ENCODE assay signal across 17 cellular contexts in the genomic region with DNA sequence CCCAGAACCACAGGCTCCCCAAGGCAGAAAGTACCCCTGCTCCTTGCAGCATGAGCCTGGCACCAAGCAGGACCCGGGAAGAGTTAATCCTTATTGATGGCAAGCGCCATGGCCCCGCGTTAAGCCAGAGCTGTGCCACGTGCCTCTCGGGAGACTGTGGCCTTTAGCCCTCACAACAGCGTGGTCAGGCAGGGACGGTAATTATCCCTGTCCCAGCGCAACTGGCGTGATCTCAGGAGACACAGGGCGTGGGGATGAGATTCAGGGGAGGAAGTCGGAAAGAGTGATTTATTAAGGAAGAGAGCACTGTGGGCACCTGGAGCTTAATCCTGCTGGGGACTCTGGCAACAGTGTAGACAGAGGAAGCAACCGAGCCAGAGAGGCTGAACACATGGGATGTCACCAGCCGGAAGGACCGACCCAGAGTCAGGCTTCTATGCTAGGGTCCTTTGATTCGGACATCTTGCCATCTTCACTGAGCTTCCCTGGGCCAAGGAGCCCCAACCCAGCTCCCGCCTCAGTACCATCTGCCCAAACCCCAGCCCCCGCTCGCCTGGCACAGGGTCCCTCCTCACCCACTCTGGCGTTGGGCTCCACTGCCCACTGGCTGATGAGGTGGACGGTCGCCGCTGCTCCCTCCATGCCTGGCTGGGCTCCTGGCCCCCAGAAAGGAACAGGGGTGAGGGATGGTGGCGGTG. TPM values are rescaled to one million over a fixed set of nuclear protein-coding genes. Genes with fewer than 3 reads are reported as not detected.
A peak's percentile ranks its signal among the peaks of the same experiment; 100 is the strongest.
DNase-seq lines count a peak whose midpoint lies in the region; ATAC-seq, FAIRE-seq and TF ChIP-seq lines count a peak whose summit lies in the region.
"Had no signal": no experiment of that assay in that cellular context is flagged by ENCODE, and none has a peak within 500 bp of the region (broad histone marks: within the 10 kb centered on the region; RNA-seq: fewer than 3 reads in every experiment).

No MANE protein-coding gene starts in this region.

- no peak for TF ChIP-seq POLR2A in K562 (conservative IDR thresholded peaks at IDR 0.05)

- H3K36me3 Mint-ChIP-seq in GM23338 (ENCODE audit: low read depth) = no peaks in the 10 kb centered on the region

- no peaks in the 10 kb centered on the region for H3K9me3 Mint-ChIP-seq in GM23338
- H3K9me3 Mint-ChIP-seq: CD4-positive, alpha-beta T cell had no signal

- intact Hi-C loops in K562 (cut with micrococcal nuclease) = no loop called here

- H3K27ac ChIP-seq in GM23338 (ENCODE audit: low read depth) = no peak overlapping the region
- H3K27ac ChIP-seq in K562 (ENCODE audit: extremely low read depth, low read depth, low read length) = no peak overlapping the region
- peak overlapping the region; percentile 52 to 74 for H3K27ac ChIP-seq in mucosa of rectum (ENCODE audit: low read depth in 2 of 2, low read length in 2 of 2)
- H3K27ac ChIP-seq: SK-N-MC had no signal

- peaks cover 11% of the 10 kb centered on the region for H3K27me3 Mint-ChIP-seq in GM23338 (ENCODE audit: insufficient read depth, low read depth, poor library complexity)

- WGBS in K562 (ENCODE audit: insufficient coverage, low coverage, missing lambda C conversion rate) = 41% methylated on average over 21 of the region's 24 CpGs

- peak; percentile 12 for ATAC-seq in GM23338
- no peak for ATAC-seq in K562
- ATAC-seq in HG03460 (IDR thresholded peaks at IDR 0.05; ENCODE audit: unreplicated experiment) = no peak
- ATAC-seq: A549, HCT116 had no signal

- DNase-seq in GM23338 (ENCODE audit: low spot score) (no peak), K562 (ENCODE audit: extremely low read depth in 1 of 4, low spot score in 3 of 4) (no peak), occipital lobe (lab: John Stamatoyannopoulos, UW) (no peak)
- DNase-seq: Caco-2; CD4-positive, alpha-beta T cell; GDM1; NCI-H1092 treated with DMSO at 0.1 percent for 48 hours; NCI-H2081; SHP77 had no signal

- no peak for FAIRE-seq in K562 (lab: Jason Lieb, UNC)
- FAIRE-seq: A549, RCC 7860 had no signal

- CTCF ChIA-PET in K562 (lab: Yijun Ruan, JAX; ENCODE audit: low intra/inter-chr PET ratio) = interaction anchor here (1.0 kb wide), 1 partner anchor 30 kb away, joined by 3 read pairs; no protein-coding TSS in a partner anchor

- H3K9me1 ChIP-seq in K562 (ENCODE audit: control insufficient read depth, insufficient read depth, low read length) = no peaks in the 10 kb centered on the region

- TF ChIP-seq EP300 in K562 (IDR thresholded peaks at IDR 0.05; ENCODE audit: low read length) = no peak

- H3K4me3 ChIP-seq in GM23338 (no peak overlapping the region), K562 (no peak overlapping the region), mucosa of rectum (ENCODE audit: low read length in 2 of 2) (no peak overlapping the region)
- H3K4me3 ChIP-seq: A549, SK-N-MC had no signal

- POLR2A ChIA-PET in K562 (lab: Yijun Ruan, JAX) = interaction anchor here (0.6 to 0.9 kb wide), 3 partner anchors 27 to 206 kb away, joined by 3 to 4 read pairs (median 3); no protein-coding TSS in a partner anchor

- H3K4me1 ChIP-seq in GM23338 (ENCODE audit: insufficient read depth) (peaks cover 5% of the 10 kb centered on the region; the same call in 1 of the 2 replicates), K562 (replicated peaks in 1 of 2; ENCODE audit: control insufficient read depth in 2 of 2, insufficient read depth in 2 of 2, low read length in 2 of 2) (peaks cover 0 to 37% of the 10 kb centered on the region in 2 experiments; a peak in 3 of 5 replicates), mucosa of rectum (ENCODE audit: control insufficient read depth in 2 of 2, insufficient read depth in 2 of 2, low read length in 2 of 2) (peaks cover 6 to 23% of the 10 kb centered on the region in 2 donors)

- no peak overlapping the region for H3K4me3 Mint-ChIP-seq in GM23338
- H3K4me3 Mint-ChIP-seq: CD4-positive, alpha-beta T cell had no signal

- no peaks in the 10 kb centered on the region for H3K27me3 ChIP-seq in GM23338 (ENCODE audit: insufficient read depth)
- peaks cover 9 to 35% of the 10 kb centered on the region in 2 experiments; a peak in 3 of 5 replicates for H3K27me3 ChIP-seq in K562 (ENCODE audit: control insufficient read depth in 2 of 2, insufficient read depth in 2 of 2, low read length in 2 of 2)
- H3K27me3 ChIP-seq in mucosa of rectum (ENCODE audit: control insufficient read depth in 2 of 2, insufficient read depth in 2 of 2, low read length in 2 of 2) = no peaks in the 10 kb centered on the region

- TF ChIP-seq CTCF in GM23338 (conservative IDR thresholded peaks at IDR 0.05; ENCODE audit: low read depth in 2 of 2) = no peak
- no peak for TF ChIP-seq CTCF in K562 (IDR thresholded peaks at IDR 0.05 in 2 of 3, conservative IDR thresholded peaks at IDR 0.05 in 1 of 3; ENCODE audit: insufficient read depth in 2 of 3, low read depth in 1 of 3, low read length in 3 of 3)

- in situ Hi-C loops in K562 (cut with MboI) = no loop called here

- no peaks in the 10 kb centered on the region for H3F3A ChIP-seq in GM23338 (replicated peaks; ENCODE audit: low read depth)

- H3K9ac ChIP-seq in K562 (ENCODE audit: insufficient read depth in 1 of 2, low read depth in 2 of 2, low read length in 2 of 2) (peak overlapping the region in 1 of 2 experiments; percentile 58; a peak in 2 of 4 replicates), mucosa of rectum (ENCODE audit: low read depth in 1 of 2, low read length in 2 of 2) (no peak overlapping the region)

- peaks cover 9% of the 10 kb centered on the region; the same call in 2 of the 3 replicates for H3K4me1 Mint-ChIP-seq in GM23338

- no peaks in the 10 kb centered on the region for H3K79me2 ChIP-seq in GM23338 (replicated peaks; ENCODE audit: insufficient read depth)
- H3K79me2 ChIP-seq in K562 (ENCODE audit: control insufficient read depth, insufficient read depth, low read length) = no peaks in the 10 kb centered on the region

- no peaks in the 10 kb centered on the region for H3K9me2 ChIP-seq in GM23338 (ENCODE audit: insufficient read depth)

- no peaks in the 10 kb centered on the region for H3K36me3 ChIP-seq in GM23338 (ENCODE audit: insufficient read depth)
- H3K36me3 ChIP-seq in K562 (ENCODE audit: control insufficient read depth, insufficient read depth, low read length) = no peaks in the 10 kb centered on the region
- H3K36me3 ChIP-seq in mucosa of rectum (ENCODE audit: control insufficient read depth in 2 of 2, insufficient read depth in 2 of 2, low read length in 2 of 2) = peaks cover 0 to 2% of the 10 kb centered on the region in 2 donors

- no TSS peak for BruUV-seq in K562 (replicated peaks; lab: Mats Ljungman, UMichigan)

- TF ChIP-seq RAD21 in K562 (CRISPR knock-in tag; conservative IDR thresholded peaks at IDR 0.05 in 1 of 2, IDR thresholded peaks at IDR 0.05 in 1 of 2) = no peak

- H3K9me3 ChIP-seq in K562 (replicated peaks; ENCODE audit: control insufficient read depth, insufficient read depth, low read depth, low read length) (peaks cover 4% of the 10 kb centered on the region; the same call in 1 of the 2 replicates), mucosa of rectum (ENCODE audit: control insufficient read depth in 2 of 2, low read length in 2 of 2) (no peaks in the 10 kb centered on the region)
- H3K9me3 ChIP-seq: A549, Caco-2 had no signal

- H4K20me1 ChIP-seq in GM23338 (replicated peaks; ENCODE audit: insufficient read depth) = no peaks in the 10 kb centered on the region
- H4K20me1 ChIP-seq in K562 (replicated peaks; ENCODE audit: control insufficient read depth, insufficient read depth, low read length) = no peaks in the 10 kb centered on the region

- no peak overlapping the region for H3K27ac Mint-ChIP-seq in GM23338
- H3K27ac Mint-ChIP-seq: CD4-positive, alpha-beta T cell had no signal

- H2AFZ ChIP-seq in GM23338 = peak overlapping the region; percentile 18; the same call in 1 of the 2 replicates
- H2AFZ ChIP-seq in K562 (ENCODE audit: low read depth, low read length) = no peak overlapping the region

- H3K4me2 ChIP-seq in GM23338 = peak overlapping the region; percentile 51; the same call in 1 of the 2 replicates
- no peak overlapping the region for H3K4me2 ChIP-seq in K562 (ENCODE audit: insufficient read depth, low read length)

RNA-seq across cellular contexts. Expression of a gene that starts 16.9 kb away (rescaled TPM):
- total RNA-seq in GM23338 (2014; rRNA removed; shearing (Covaris generic)) = not detected in 2 replicates
- polyA plus RNA-seq in GM23338 (2016; fragmentation: Nextera tagmentation; extraction: Ambion mirVana) (not detected in 2 replicates), K562 (2011; rRNA removed) (not detected in 2 replicates), K562 (2014; fragmentation: Illumina TruSeq; extraction: Trizol) (not detected in 2 replicates), K562 (2014; fragmentation: Nextera tagmentation; extraction: Ambion mirVana) (not detected), K562 (2014; rRNA removed) (not detected in 2 replicates)
- total RNA-seq in K562 (2011; cell fraction: chromatin; rRNA removed; ENCODE audit: low replicate concordance) = not detected in 2 replicates
- total RNA-seq in K562 (2011; cell fraction: nucleolus; rRNA removed) = not detected in 2 replicates
- not detected in 2 replicates for total RNA-seq in K562 (2011; cell fraction: nucleoplasm; rRNA removed)
- total RNA-seq in K562 (2014; rRNA removed) (not detected in 2 replicates), K562 (2014; rRNA removed; fragmentation: Illumina TruSeq; extraction: Trizol) (not detected in 2 replicates), K562 (2015; rRNA removed; fragmentation: Illumina TruSeq; extraction: Trizol) (not detected in 2 replicates), K562 (2021) (not detected in 2 replicates), occipital lobe (not detected)
- not detected in 2 replicates for polyA plus RNA-seq in K562 (2011; cell fraction: cytosol; rRNA removed)
- polyA plus RNA-seq in K562 (2011; cell fraction: nucleus; rRNA removed) = not detected in 2 replicates
- polyA plus RNA-seq in K562 (2012) = not detected in 2 replicates
- not detected in 2 replicates for polyA minus RNA-seq in K562 (2011; rRNA and poly(A)+ RNA removed)
- polyA minus RNA-seq in K562 (2011; cell fraction: cytosol; rRNA and poly(A)+ RNA removed) = not detected in 2 replicates
- polyA minus RNA-seq in K562 (2011; cell fraction: nucleus; rRNA and poly(A)+ RNA removed) = not detected in 2 replicates
- total RNA-seq: Caco-2; CD4-positive, alpha-beta T cell; NCI-H460 had no signal
- polyA plus RNA-seq: A549, BJ had no signal

RNA-seq across cellular contexts. Expression of a gene that starts 20.0 kb away (rescaled TPM):
- total RNA-seq in GM23338 (2014; rRNA removed; shearing (Covaris generic)) = 6.3 and 8.7 TPM in 2 replicates
- polyA plus RNA-seq in GM23338 (2016; fragmentation: Nextera tagmentation; extraction: Ambion mirVana) (9.0 and 10.9 TPM in 2 replicates), K562 (2011; rRNA removed) (0.53 and 1.4 TPM in 2 replicates), K562 (2014; fragmentation: Illumina TruSeq; extraction: Trizol) (0.53 and 0.71 TPM in 2 replicates), K562 (2014; fragmentation: Nextera tagmentation; extraction: Ambion mirVana) (under 1 TPM in 1 of 2 experiments, not detected in 1; 0.15 TPM), K562 (2014; rRNA removed) (1.1 and 2.1 TPM in 2 replicates)
- total RNA-seq in K562 (2011; cell fraction: chromatin; rRNA removed; ENCODE audit: low replicate concordance) = 1.1 and 7.8 TPM in 2 replicates
- total RNA-seq in K562 (2011; cell fraction: nucleolus; rRNA removed) = 2.2 and 4.0 TPM in 2 replicates
- 2.1 and 2.5 TPM in 2 replicates for total RNA-seq in K562 (2011; cell fraction: nucleoplasm; rRNA removed)
- total RNA-seq in K562 (2014; rRNA removed) (0.04 and 0.14 TPM in 2 replicates), K562 (2014; rRNA removed; fragmentation: Illumina TruSeq; extraction: Trizol) (0.19 TPM in 1 of 2 replicates, not detected in the other), K562 (2015; rRNA removed; fragmentation: Illumina TruSeq; extraction: Trizol) (0.15 and 0.54 TPM in 2 replicates), K562 (2021) (0.91 and 1.2 TPM in 2 replicates), occipital lobe (13.7 TPM)
- 0.32 and 1.4 TPM in 2 replicates for polyA plus RNA-seq in K562 (2011; cell fraction: cytosol; rRNA removed)
- polyA plus RNA-seq in K562 (2011; cell fraction: nucleus; rRNA removed) = 7.9 and 8.7 TPM in 2 replicates
- polyA plus RNA-seq in K562 (2012) = 1.3 and 3.5 TPM in 2 replicates
- 0.75 and 1.2 TPM in 2 replicates for polyA minus RNA-seq in K562 (2011; rRNA and poly(A)+ RNA removed)
- 1.4 TPM in 1 of 2 replicates, not detected in the other for polyA minus RNA-seq in K562 (2011; cell fraction: cytosol; rRNA and poly(A)+ RNA removed)
- 1.6 and 1.7 TPM in 2 replicates for polyA minus RNA-seq in K562 (2011; cell fraction: nucleus; rRNA and poly(A)+ RNA removed)

RNA-seq across cellular contexts. Expression of a gene that starts 28.5 kb away (rescaled TPM):
- total RNA-seq in GM23338 (2014; rRNA removed; shearing (Covaris generic)) = not detected in 2 replicates
- not detected in 2 replicates for polyA plus RNA-seq in GM23338 (2016; fragmentation: Nextera tagmentation; extraction: Ambion mirVana)
- 0.40 and 0.51 TPM in 2 replicates for total RNA-seq in K562 (2011; cell fraction: chromatin; rRNA removed; ENCODE audit: low replicate concordance)
- total RNA-seq in K562 (2011; cell fraction: nucleolus; rRNA removed) = 0.17 and 0.26 TPM in 2 replicates
- 0.46 TPM in 1 of 2 replicates, not detected in the other for total RNA-seq in K562 (2011; cell fraction: nucleoplasm; rRNA removed)
- not detected in 2 replicates for total RNA-seq in K562 (2014; rRNA removed)
- 0.11 TPM in 1 of 2 replicates, not detected in the other for total RNA-seq in K562 (2014; rRNA removed; fragmentation: Illumina TruSeq; extraction: Trizol)
- 0.19 and 0.36 TPM in 2 replicates for total RNA-seq in K562 (2015; rRNA removed; fragmentation: Illumina TruSeq; extraction: Trizol)
- total RNA-seq in K562 (2021) = 0.18 and 0.27 TPM in 2 replicates
- polyA plus RNA-seq in K562 (2011; rRNA removed) = 0.28 and 0.31 TPM in 2 replicates
- 0.28 and 0.42 TPM in 2 replicates for polyA plus RNA-seq in K562 (2011; cell fraction: cytosol; rRNA removed)
- 1.1 and 1.2 TPM in 2 replicates for polyA plus RNA-seq in K562 (2011; cell fraction: nucleus; rRNA removed)
- 0.35 and 0.68 TPM in 2 replicates for polyA plus RNA-seq in K562 (2012)
- 0.25 TPM in 1 of 2 replicates, not detected in the other for polyA plus RNA-seq in K562 (2014; fragmentation: Illumina TruSeq; extraction: Trizol)
- under 1 TPM; 0.04 to 0.06 TPM for polyA plus RNA-seq in K562 (2014; fragmentation: Nextera tagmentation; extraction: Ambion mirVana)
- 0.08 and 0.09 TPM in 2 replicates for polyA plus RNA-seq in K562 (2014; rRNA removed)
- polyA minus RNA-seq in K562 (2011; rRNA and poly(A)+ RNA removed) = 0.09 TPM in 1 of 2 replicates, not detected in the other
- polyA minus RNA-seq in K562 (2011; cell fraction: cytosol; rRNA and poly(A)+ RNA removed) = not detected in 2 replicates
- 0.27 and 0.33 TPM in 2 replicates for polyA minus RNA-seq in K562 (2011; cell fraction: nucleus; rRNA and poly(A)+ RNA removed)
- total RNA-seq in occipital lobe = not detected
- total RNA-seq: Caco-2; CD4-positive, alpha-beta T cell; NCI-H460 had no signal
- polyA plus RNA-seq: BJ had no signal

RNA-seq across cellular contexts. Expression of a gene that starts 29.5 kb away (rescaled TPM):
- 1.7 and 3.5 TPM in 2 replicates for total RNA-seq in GM23338 (2014; rRNA removed; shearing (Covaris generic))
- polyA plus RNA-seq in GM23338 (2016; fragmentation: Nextera tagmentation; extraction: Ambion mirVana) = 0.28 and 0.34 TPM in 2 replicates
- 2.8 and 9.8 TPM in 2 replicates for total RNA-seq in K562 (2011; cell fraction: chromatin; rRNA removed; ENCODE audit: low replicate concordance)
- total RNA-seq in K562 (2011; cell fraction: nucleolus; rRNA removed) = 7.1 and 8.3 TPM in 2 replicates
- 4.5 and 5.5 TPM in 2 replicates for total RNA-seq in K562 (2011; cell fraction: nucleoplasm; rRNA removed)
- 0.64 and 1.2 TPM in 2 replicates for total RNA-seq in K562 (2014; rRNA removed)
- total RNA-seq in K562 (2014; rRNA removed; fragmentation: Illumina TruSeq; extraction: Trizol) = 0.16 and 0.22 TPM in 2 replicates
- total RNA-seq in K562 (2015; rRNA removed; fragmentation: Illumina TruSeq; extraction: Trizol) = 0.43 and 0.53 TPM in 2 replicates
- 1.00 and 1.4 TPM in 2 replicates for total RNA-seq in K562 (2021)
- 0.57 and 0.77 TPM in 2 replicates for polyA plus RNA-seq in K562 (2011; rRNA removed)
- 0.65 and 1.9 TPM in 2 replicates for polyA plus RNA-seq in K562 (2011; cell fraction: cytosol; rRNA removed)
- polyA plus RNA-seq in K562 (2011; cell fraction: nucleus; rRNA removed) = 1.2 and 2.7 TPM in 2 replicates
- 1.5 and 2.1 TPM in 2 replicates for polyA plus RNA-seq in K562 (2012)
- polyA plus RNA-seq in K562 (2014; fragmentation: Illumina TruSeq; extraction: Trizol) = 0.42 and 0.71 TPM in 2 replicates
- polyA plus RNA-seq in K562 (2014; fragmentation: Nextera tagmentation; extraction: Ambion mirVana) = not detected
- polyA plus RNA-seq in K562 (2014; rRNA removed) = 0.57 and 0.69 TPM in 2 replicates
- polyA minus RNA-seq in K562 (2011; rRNA and poly(A)+ RNA removed) = 4.8 and 11.0 TPM in 2 replicates
- polyA minus RNA-seq in K562 (2011; cell fraction: cytosol; rRNA and poly(A)+ RNA removed) = 0.82 and 1.6 TPM in 2 replicates
- polyA minus RNA-seq in K562 (2011; cell fraction: nucleus; rRNA and poly(A)+ RNA removed) = 4.0 and 5.0 TPM in 2 replicates
- 0.16 TPM for total RNA-seq in occipital lobe
- total RNA-seq: CD4-positive, alpha-beta T cell; NCI-H460 had no signal
- polyA plus RNA-seq: BJ had no signal

RNA-seq across cellular contexts. Expression of a gene that starts 34.9 kb away (rescaled TPM):
- total RNA-seq in GM23338 (2014; rRNA removed; shearing (Covaris generic)) = 34.4 and 35.8 TPM in 2 replicates
- polyA plus RNA-seq in GM23338 (2016; fragmentation: Nextera tagmentation; extraction: Ambion mirVana) (17.7 and 18.3 TPM in 2 replicates), K562 (2011; rRNA removed) (3.1 and 5.5 TPM in 2 replicates), K562 (2014; fragmentation: Illumina TruSeq; extraction: Trizol) (7.3 and 8.9 TPM in 2 replicates), K562 (2014; fragmentation: Nextera tagmentation; extraction: Ambion mirVana) (1 to 10 TPM; 5.3 to 8.2 TPM), K562 (2014; rRNA removed) (8.0 and 9.8 TPM in 2 replicates)
- total RNA-seq in K562 (2011; cell fraction: chromatin; rRNA removed; ENCODE audit: low replicate concordance) = 1.3 and 5.0 TPM in 2 replicates
- 3.9 and 4.0 TPM in 2 replicates for total RNA-seq in K562 (2011; cell fraction: nucleolus; rRNA removed)
- 2.5 and 3.4 TPM in 2 replicates for total RNA-seq in K562 (2011; cell fraction: nucleoplasm; rRNA removed)
- total RNA-seq in K562 (2014; rRNA removed) (8.8 and 9.8 TPM in 2 replicates), K562 (2014; rRNA removed; fragmentation: Illumina TruSeq; extraction: Trizol) (2.0 and 2.7 TPM in 2 replicates), K562 (2015; rRNA removed; fragmentation: Illumina TruSeq; extraction: Trizol) (4.0 and 4.3 TPM in 2 replicates), K562 (2021) (15.5 and 16.0 TPM in 2 replicates), occipital lobe (4.5 TPM)
- polyA plus RNA-seq in K562 (2011; cell fraction: cytosol; rRNA removed) = 6.0 and 8.6 TPM in 2 replicates
- polyA plus RNA-seq in K562 (2011; cell fraction: nucleus; rRNA removed) = 6.9 and 7.8 TPM in 2 replicates
- polyA plus RNA-seq in K562 (2012) = 6.1 and 7.1 TPM in 2 replicates
- 1.8 and 2.2 TPM in 2 replicates for polyA minus RNA-seq in K562 (2011; rRNA and poly(A)+ RNA removed)
- 4.5 and 6.5 TPM in 2 replicates for polyA minus RNA-seq in K562 (2011; cell fraction: cytosol; rRNA and poly(A)+ RNA removed)
- 1.5 and 1.7 TPM in 2 replicates for polyA minus RNA-seq in K562 (2011; cell fraction: nucleus; rRNA and poly(A)+ RNA removed)

Comparison
In these comparisons a context has a peak if more than half of its experiments do, and no peak if none do; other contexts are left out.
1. H3K27ac ChIP-seq: peak in mucosa of rectum (2 of 2); none in GM23338 (single experiment) and K562 (single experiment).